8 cellular contexts compared by ENCODE assay signal in the genomic region with DNA sequence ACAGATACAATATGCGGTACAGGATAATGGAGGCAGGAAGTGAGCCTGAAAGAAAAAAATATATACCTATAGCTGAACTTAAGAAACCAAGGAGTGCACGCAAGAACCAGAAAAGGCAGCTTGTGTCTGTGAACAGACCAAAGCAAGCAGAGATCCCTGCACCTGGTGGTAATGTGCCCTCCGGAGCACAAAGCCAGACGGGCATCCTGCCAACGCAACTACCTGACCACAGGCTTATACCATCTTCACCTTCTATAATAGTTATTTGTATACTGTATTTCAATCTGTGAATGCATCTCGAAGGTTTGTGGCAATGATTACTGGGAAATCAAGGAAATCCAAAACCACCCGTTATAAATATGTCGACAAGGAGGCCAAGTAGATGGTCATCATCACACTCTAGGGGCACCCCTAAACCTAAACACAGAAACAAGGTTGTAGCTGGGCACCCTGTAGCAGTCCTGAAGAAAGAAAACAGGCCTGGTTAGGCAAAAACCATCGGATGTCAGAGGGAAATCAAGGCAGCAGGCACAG. TPM values are rescaled to one million over a fixed set of nuclear protein-coding genes. Genes with fewer than 3 reads are reported as not detected.
DNase-seq lines count a peak whose midpoint lies in the region; ATAC-seq, FAIRE-seq and TF ChIP-seq lines count a peak whose summit lies in the region.

No MANE protein-coding gene starts in this region.

- H3K9me3 ChIP-seq in neutrophil: no peaks in the 10 kb centered on the region

- peak overlapping the region; percentile 66 for H3K4me3 ChIP-seq in fibroblast of pulmonary artery (replicated peaks; ENCODE audit: low read depth, low read length)
- peak overlapping the region; percentile 81 to 84 for H3K4me3 ChIP-seq in neutrophil (ENCODE audit: low read depth in 1 of 2, low read length in 1 of 2)

- H3K36me3 ChIP-seq in neutrophil: no peaks in the 10 kb centered on the region

- DNase-seq in Right ventricle myocardium superior (peak; percentile 44), Right ventricle myocardium inferior (ENCODE audit: missing footprints) (no peak), NCI-H748 (lab: John Stamatoyannopoulos, UW; ENCODE audit: unreplicated experiment) (peak; percentile 79), fibroblast of pulmonary artery (ENCODE audit: low read depth) (peak; percentile 11), urothelium cell line (ENCODE audit: low spot score) (peak; percentile 8)
- peak; percentile 49 for DNase-seq in activated T-cell treated with anti-CD3 and anti-CD28 coated beads, Interleukin-2, amount 50 U/mL, for 1 hour

- H3K27me3 ChIP-seq in neutrophil: no peaks in the 10 kb centered on the region

- intact Hi-C loops in Right ventricle myocardium superior (cut with DNase I) (no loop called here), Right ventricle myocardium inferior (cut with DNase I) (no loop called here)

- no peak for FAIRE-seq in urothelium cell line (lab: Jason Lieb, UNC)

- TF ChIP-seq CTCF in fibroblast of pulmonary artery (IDR thresholded peaks at IDR 0.05; ENCODE audit: low read length, missing control alignments): no peak
- TF ChIP-seq CTCF in neutrophil (IDR thresholded peaks at IDR 0.05): no peak

- ATAC-seq in Right ventricle myocardium superior (ENCODE audit: poor library complexity) (no peak), Right ventricle myocardium inferior (no peak), HG03066 (IDR thresholded peaks at IDR 0.05; ENCODE audit: low read depth, unreplicated experiment) (peak; percentile 18)

- H3K4me1 ChIP-seq in neutrophil (ENCODE audit: control insufficient read depth in 1 of 2, insufficient read depth in 1 of 2, low read depth in 1 of 2, low read length in 1 of 2): peaks cover 13 to 18% of the 10 kb centered on the region in 2 experiments

- peak overlapping the region; percentile 88 for H3K27ac ChIP-seq in neutrophil

RNA-seq across cellular contexts. Expression of gene FBXL4, which starts 0.8 kb away (rescaled TPM):
- total RNA-seq in Right ventricle myocardium superior: 17.3 TPM
- total RNA-seq in Right ventricle myocardium inferior: 18.0 TPM
